ENCODE assay signal across 20 cellular contexts in genomic region chr12:131208425-131208824, GRCh38.
DNase-seq lines count a peak whose midpoint lies in the region; ATAC-seq, FAIRE-seq and TF ChIP-seq lines count a peak whose summit lies in the region.
"Had no signal": no experiment of that assay in that cellular context is flagged by ENCODE, and none has a peak within 500 bp of the region (broad histone marks: within the 10 kb centered on the region; RNA-seq: fewer than 3 reads in every experiment).

No MANE protein-coding gene starts in this region.

- H3K4me1 ChIP-seq in kidney (ENCODE audit: control insufficient read depth in 1 of 2, insufficient read depth in 1 of 2, low read depth in 1 of 2, low read length in 2 of 2), result no peaks in the 10 kb centered on the region
- H3K4me1 ChIP-seq: A549 had no signal

- H3K9ac ChIP-seq in kidney (ENCODE audit: low read length in 2 of 2), result no peak overlapping the region
- H3K9ac ChIP-seq: KMS-11 had no signal

- no peak overlapping the region for H3K4me3 ChIP-seq in kidney (ENCODE audit: low read length in 2 of 2)
- H3K4me3 ChIP-seq: A549 had no signal

- DNase-seq in cardiac septum (ENCODE audit: low spot score) (peak; percentile 27), left ventricle myocardium superior (no peak), kidney (peak; percentile 15), posterior vena cava (ENCODE audit: low spot score) (peak; percentile 58), SK-N-DZ (ENCODE audit: low spot score) (no peak)
- DNase-seq in stimulated activated CD4-positive, alpha-beta T cell treated with anti-CD3 and anti-CD28 coated beads, Interleukin-4, amount 100 ng/mL, for 1 hour, result no peak
- no peak for DNase-seq in activated CD4-positive, CD25-positive, alpha-beta regulatory T cell treated with anti-CD3 and anti-CD28 coated beads, Interleukin-2, amount 50 U/mL, for 72 hours
- DNase-seq: GOT3; IMR-90; NCI-H1105; NCI-H2029 treated with DMSO at 0.1 percent for 48 hours; NCI-H226; NCI-H510A treated with DMSO at 0.1 percent for 48 hours; NCI-H774; NK-92 treated with Interleukin-12 subunit alpha and Interleukin-12 subunit beta, amount 100 ng/mL, for 24 hours had no signal

- ATAC-seq in left ventricle myocardium superior, result no peak
- ATAC-seq: A549, HCT116 had no signal

- H3K36me3 ChIP-seq in kidney (ENCODE audit: control insufficient read depth in 1 of 2, insufficient read depth in 2 of 2, low read length in 2 of 2), result no peaks in the 10 kb centered on the region

- FAIRE-seq in kidney (lab: Jason Lieb, UNC), result no peak
- FAIRE-seq: A549, G401.6, GM12892 had no signal

- no peak for TF ChIP-seq CTCF in kidney (IDR thresholded peaks at IDR 0.05; ENCODE audit: borderline replicate concordance, extremely low read depth, insufficient read depth)

- peaks cover 0 to 2% of the 10 kb centered on the region in 2 donors for H3K9me3 ChIP-seq in kidney (ENCODE audit: control insufficient read depth in 1 of 2, low read length in 2 of 2)
- H3K9me3 ChIP-seq: A549 had no signal

- H3K27ac ChIP-seq in kidney (ENCODE audit: low read depth in 2 of 2, low read length in 2 of 2), result no peak overlapping the region
- H3K27ac ChIP-seq: A549, KMS-11 had no signal

- intact Hi-C loops in cardiac septum (cut with DNase I) (no loop called here), left ventricle myocardium superior (cut with micrococcal nuclease) (no loop called here), kidney (cut with DNase I) (no loop called here), posterior vena cava (cut with DNase I) (no loop called here)

Comparison
In these comparisons a context has a peak if more than half of its experiments do, and no peak if none do; other contexts are left out.
1. DNase-seq: peak in cardiac septum (single experiment), kidney (single experiment) and posterior vena cava (single experiment); none in left ventricle myocardium superior (single experiment), stimulated activated CD4-positive, alpha-beta T cell treated with anti-CD3 and anti-CD28 coated beads, Interleukin-4, amount 100 ng/mL, for 1 hour (single experiment), activated CD4-positive, CD25-positive, alpha-beta regulatory T cell treated with anti-CD3 and anti-CD28 coated beads, Interleukin-2, amount 50 U/mL, for 72 hours (single experiment) and SK-N-DZ (single experiment).